17 cellular contexts compared by ENCODE assay signal in the genomic region with DNA sequence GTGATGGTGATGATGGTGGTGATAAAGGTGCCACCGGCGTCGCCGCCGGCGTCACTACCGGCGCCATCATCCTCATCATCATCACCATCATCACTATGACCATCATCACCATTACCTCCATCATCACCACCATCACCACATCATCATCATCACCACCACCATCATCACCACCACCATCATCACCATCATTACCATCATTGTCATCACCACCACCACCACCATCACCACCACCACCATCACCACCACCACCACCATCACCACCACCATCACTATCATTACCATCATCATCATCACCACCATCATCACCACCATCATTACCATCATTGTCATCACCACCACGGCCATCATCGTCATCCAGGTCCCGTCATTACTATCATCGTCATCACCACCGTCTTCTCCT.
DNase-seq lines count a peak whose midpoint lies in the region; ATAC-seq and FAIRE-seq lines count a peak whose summit lies in the region.
"Had no signal": no experiment of that assay in that cellular context is flagged by ENCODE, and none has a peak within 500 bp of the region (broad histone marks: within the 10 kb centered on the region; RNA-seq: fewer than 3 reads in every experiment).

No MANE protein-coding gene starts in this region.

- peaks cover 14% of the 10 kb centered on the region for H3K4me1 Mint-ChIP-seq in activated naive CD8-positive, alpha-beta T cell treated with anti-CD3 and anti-CD28 coated beads, Interleukin-2, amount 50 U/mL, for 24 hours
- H3K4me1 Mint-ChIP-seq in activated naive CD8-positive, alpha-beta T cell treated with anti-CD3 and anti-CD28 coated beads for 36 hours: peaks cover 7% of the 10 kb centered on the region
- peaks cover 36% of the 10 kb centered on the region for H3K4me1 Mint-ChIP-seq in central memory CD8-positive, alpha-beta T cell
- H3K4me1 Mint-ChIP-seq in natural killer cell treated with Interleukin-12 subunit alpha and Interleukin-12 subunit beta and Interleukin-15 and Interleukin-18, amount 100 ng/mL, for 72 hours (ENCODE audit: low read depth in 2 of 2): peaks cover 12 to 22% of the 10 kb centered on the region in 2 donors
- peaks cover 13% of the 10 kb centered on the region for H3K4me1 Mint-ChIP-seq in activated CD4-positive, alpha-beta T cell treated with anti-CD3 and anti-CD28 coated beads for 36 hours

- CTCF ChIA-PET in activated CD4-positive, alpha-beta T cell treated with anti-CD3 and anti-CD28 coated beads for 36 hours (lab: Charles Lee): no interaction called here

- intact Hi-C loops in activated CD4-positive, alpha-beta T cell treated with anti-CD3 and anti-CD28 coated beads for 36 hours (cut with DNase I, micrococcal nuclease): no loop called here

- H3K4me3 Mint-ChIP-seq in activated naive CD8-positive, alpha-beta T cell treated with anti-CD3 and anti-CD28 coated beads, Interleukin-2, amount 50 U/mL, for 24 hours: no peak overlapping the region
- no peak overlapping the region for H3K4me3 Mint-ChIP-seq in activated naive CD8-positive, alpha-beta T cell treated with anti-CD3 and anti-CD28 coated beads for 36 hours
- H3K4me3 Mint-ChIP-seq in central memory CD8-positive, alpha-beta T cell: no peak overlapping the region
- no peak overlapping the region for H3K4me3 Mint-ChIP-seq in natural killer cell treated with Interleukin-12 subunit alpha and Interleukin-12 subunit beta and Interleukin-15 and Interleukin-18, amount 100 ng/mL, for 72 hours
- H3K4me3 Mint-ChIP-seq in activated CD4-positive, alpha-beta T cell treated with anti-CD3 and anti-CD28 coated beads for 36 hours: no peak overlapping the region
- H3K4me3 Mint-ChIP-seq: B cell; CD8-positive, alpha-beta T cell; GM23338; IgD-negative memory B cell had no signal

- no peaks in the 10 kb centered on the region for H3K27me3 Mint-ChIP-seq in activated naive CD8-positive, alpha-beta T cell treated with anti-CD3 and anti-CD28 coated beads, Interleukin-2, amount 50 U/mL, for 24 hours
- no peaks in the 10 kb centered on the region for H3K27me3 Mint-ChIP-seq in activated naive CD8-positive, alpha-beta T cell treated with anti-CD3 and anti-CD28 coated beads for 36 hours
- no peaks in the 10 kb centered on the region for H3K27me3 Mint-ChIP-seq in central memory CD8-positive, alpha-beta T cell
- H3K27me3 Mint-ChIP-seq in natural killer cell treated with Interleukin-12 subunit alpha and Interleukin-12 subunit beta and Interleukin-15 and Interleukin-18, amount 100 ng/mL, for 72 hours: no peaks in the 10 kb centered on the region
- no peaks in the 10 kb centered on the region for H3K27me3 Mint-ChIP-seq in activated CD4-positive, alpha-beta T cell treated with anti-CD3 and anti-CD28 coated beads for 36 hours
- H3K27me3 Mint-ChIP-seq: B cell, IgD-negative memory B cell had no signal

- no peak for DNase-seq in activated naive CD8-positive, alpha-beta T cell treated with anti-CD3 and anti-CD28 coated beads, Interleukin-2, amount 50 U/mL, for 24 hours
- no peak for DNase-seq in activated naive CD8-positive, alpha-beta T cell treated with anti-CD3 and anti-CD28 coated beads for 36 hours
- no peak for DNase-seq in HTR-8/SVneo (ENCODE audit: insufficient read length, low spot score)
- DNase-seq in central memory CD8-positive, alpha-beta T cell (ENCODE audit: low spot score in 2 of 2): no peak
- no peak for DNase-seq in natural killer cell treated with Interleukin-12 subunit alpha and Interleukin-12 subunit beta and Interleukin-15 and Interleukin-18, amount 100 ng/mL, for 72 hours (ENCODE audit: low spot score)
- DNase-seq in activated CD4-positive, alpha-beta T cell treated with anti-CD3 and anti-CD28 coated beads for 48 hours: no peak
- no peak for DNase-seq in dedifferentiated amniotic fluid mesenchymal stem cell (ENCODE audit: extremely low spot score)
- DNase-seq in activated CD4-positive, alpha-beta T cell treated with anti-CD3 and anti-CD28 coated beads for 36 hours: no peak
- DNase-seq: Calu3, DMS79 treated with DMSO at 0.1 percent for 48 hours, GF-D8, H7 had no signal

- peaks cover 7% of the 10 kb centered on the region for H3K9me3 Mint-ChIP-seq in activated naive CD8-positive, alpha-beta T cell treated with anti-CD3 and anti-CD28 coated beads, Interleukin-2, amount 50 U/mL, for 24 hours
- peaks cover 2% of the 10 kb centered on the region for H3K9me3 Mint-ChIP-seq in activated naive CD8-positive, alpha-beta T cell treated with anti-CD3 and anti-CD28 coated beads for 36 hours
- no peaks in the 10 kb centered on the region for H3K9me3 Mint-ChIP-seq in central memory CD8-positive, alpha-beta T cell
- H3K9me3 Mint-ChIP-seq in natural killer cell treated with Interleukin-12 subunit alpha and Interleukin-12 subunit beta and Interleukin-15 and Interleukin-18, amount 100 ng/mL, for 72 hours: peaks cover 8% of the 10 kb centered on the region
- H3K9me3 Mint-ChIP-seq in activated CD4-positive, alpha-beta T cell treated with anti-CD3 and anti-CD28 coated beads for 36 hours (ENCODE audit: low read depth): peaks cover 2% of the 10 kb centered on the region
- H3K9me3 Mint-ChIP-seq: CD8-positive, alpha-beta T cell; IgD-negative memory B cell had no signal

- POLR2A ChIA-PET in activated CD4-positive, alpha-beta T cell treated with anti-CD3 and anti-CD28 coated beads for 36 hours (lab: Charles Lee): no interaction called here

- peaks cover 2% of the 10 kb centered on the region for H3K36me3 Mint-ChIP-seq in activated naive CD8-positive, alpha-beta T cell treated with anti-CD3 and anti-CD28 coated beads, Interleukin-2, amount 50 U/mL, for 24 hours (ENCODE audit: low read depth)
- H3K36me3 Mint-ChIP-seq in activated naive CD8-positive, alpha-beta T cell treated with anti-CD3 and anti-CD28 coated beads for 36 hours: peaks cover 7% of the 10 kb centered on the region
- peaks cover 10% of the 10 kb centered on the region for H3K36me3 Mint-ChIP-seq in central memory CD8-positive, alpha-beta T cell (ENCODE audit: insufficient read depth)
- H3K36me3 Mint-ChIP-seq in natural killer cell treated with Interleukin-12 subunit alpha and Interleukin-12 subunit beta and Interleukin-15 and Interleukin-18, amount 100 ng/mL, for 72 hours: no peaks in the 10 kb centered on the region
- peaks cover 8% of the 10 kb centered on the region for H3K36me3 Mint-ChIP-seq in activated CD4-positive, alpha-beta T cell treated with anti-CD3 and anti-CD28 coated beads for 36 hours (ENCODE audit: low read depth)
- H3K36me3 Mint-ChIP-seq: IgD-negative memory B cell had no signal

- peak overlapping the region; percentile 35 for H3K27ac Mint-ChIP-seq in activated naive CD8-positive, alpha-beta T cell treated with anti-CD3 and anti-CD28 coated beads, Interleukin-2, amount 50 U/mL, for 24 hours
- H3K27ac Mint-ChIP-seq in activated naive CD8-positive, alpha-beta T cell treated with anti-CD3 and anti-CD28 coated beads for 36 hours: no peak overlapping the region
- H3K27ac Mint-ChIP-seq in central memory CD8-positive, alpha-beta T cell (ENCODE audit: low read depth): peak overlapping the region; percentile 2
- peak overlapping the region; percentile 20 to 26 for H3K27ac Mint-ChIP-seq in natural killer cell treated with Interleukin-12 subunit alpha and Interleukin-12 subunit beta and Interleukin-15 and Interleukin-18, amount 100 ng/mL, for 72 hours
- H3K27ac Mint-ChIP-seq in activated CD4-positive, alpha-beta T cell treated with anti-CD3 and anti-CD28 coated beads for 36 hours: no peak overlapping the region
- H3K27ac Mint-ChIP-seq: B cell; CD8-positive, alpha-beta T cell; GM23338 had no signal

- peak; percentile 80 for FAIRE-seq in HTR-8/SVneo (lab: Jason Lieb, UNC)

- ATAC-seq in activated naive CD8-positive, alpha-beta T cell treated with anti-CD3 and anti-CD28 coated beads, Interleukin-2, amount 50 U/mL, for 24 hours: no peak
- ATAC-seq in central memory CD8-positive, alpha-beta T cell (replicated peaks; ENCODE audit: extremely low read depth, poor library complexity, severe bottlenecking): no peak
- no peak for ATAC-seq in natural killer cell treated with Interleukin-12 subunit alpha and Interleukin-12 subunit beta and Interleukin-15 and Interleukin-18, amount 100 ng/mL, for 72 hours
- ATAC-seq in activated CD4-positive, alpha-beta T cell treated with anti-CD3 and anti-CD28 coated beads for 36 hours: no peak
- ATAC-seq: CD8-positive, alpha-beta T cell; GM23338; HCT116 had no signal

Comparison
In these comparisons a context has a peak if more than half of its experiments do, and no peak if none do; other contexts are left out.
1. H3K27ac Mint-ChIP-seq: peak in activated naive CD8-positive, alpha-beta T cell treated with anti-CD3 and anti-CD28 coated beads, Interleukin-2, amount 50 U/mL, for 24 hours (single experiment), central memory CD8-positive, alpha-beta T cell (single experiment) and natural killer cell treated with Interleukin-12 subunit alpha and Interleukin-12 subunit beta and Interleukin-15 and Interleukin-18, amount 100 ng/mL, for 72 hours (2 of 2); none in activated naive CD8-positive, alpha-beta T cell treated with anti-CD3 and anti-CD28 coated beads for 36 hours (single experiment) and activated CD4-positive, alpha-beta T cell treated with anti-CD3 and anti-CD28 coated beads for 36 hours (single experiment).